In genomic region chr5:107381189-107381856, GRCh38 we compare ENCODE assay signal across 10 cellular contexts.
DNase-seq lines count a peak whose midpoint lies in the region; ATAC-seq and TF ChIP-seq lines count a peak whose summit lies in the region.
"Had no signal": no experiment of that assay in that cellular context is flagged by ENCODE, and none has a peak within 500 bp of the region (broad histone marks: within the 10 kb centered on the region; RNA-seq: fewer than 3 reads in every experiment).

No MANE protein-coding gene starts in this region.

- H3K9ac ChIP-seq in IMR-90 (ENCODE audit: low read depth, low read length), result no peak overlapping the region
- H3K9ac ChIP-seq in adipocyte (ENCODE audit: low read length), result no peak overlapping the region

- no peak for TF ChIP-seq RAD21 in IMR-90 (IDR thresholded peaks at IDR 0.05; ENCODE audit: low read length)

- no peak overlapping the region for H3K27ac ChIP-seq in IMR-90 (ENCODE audit: insufficient read depth, low read length)

- no peak for TF ChIP-seq POLR2A in IMR-90 (IDR thresholded peaks at IDR 0.05; ENCODE audit: low read depth, low read length)

- in situ Hi-C loops in IMR-90 (cut with MboI; ENCODE audit: low sequenced_read_pairs), result no loop called here

- H3K9me3 ChIP-seq in IMR-90 (ENCODE audit: control insufficient read depth, insufficient read depth, low read length), result no peaks in the 10 kb centered on the region
- no peaks in the 10 kb centered on the region for H3K9me3 ChIP-seq in adipocyte (ENCODE audit: control insufficient read depth, low read length)

- peak overlapping the region in 1 of 2 experiments; percentile 49; a peak in 2 of 4 replicates for H4K8ac ChIP-seq in IMR-90 (ENCODE audit: low read depth in 2 of 2, low read length in 2 of 2)

- POLR2A ChIA-PET in IMR-90 (lab: Charles Lee; ENCODE audit: unreplicated experiment), result no interaction called here

- no peak overlapping the region for H2BK5ac ChIP-seq in IMR-90 (ENCODE audit: low read depth, low read length, poor library complexity, severe bottlenecking)

- H3K27me3 ChIP-seq in IMR-90 (ENCODE audit: control insufficient read depth, insufficient read depth, low read length) (no peaks in the 10 kb centered on the region), adipocyte (replicated peaks; ENCODE audit: control insufficient read depth, insufficient read depth, low read length) (no peaks in the 10 kb centered on the region)

- H2AK5ac ChIP-seq in IMR-90 (ENCODE audit: low read depth, low read length), result peak overlapping the region; percentile 79; the same call in 1 of the 2 replicates

- peak overlapping the region; percentile 20; the same call in 1 of the 2 replicates for H3K4me2 ChIP-seq in IMR-90 (ENCODE audit: low read depth, low read length)

- H3K4me3 ChIP-seq in IMR-90 (ENCODE audit: insufficient read depth, low read depth, low read length) (no peak overlapping the region), adipocyte (ENCODE audit: low read length) (no peak overlapping the region)

- peak overlapping the region; percentile 63 for H2AFZ ChIP-seq in IMR-90 (replicated peaks; ENCODE audit: low read length, poor library complexity)

- ATAC-seq in IMR-90 (ENCODE audit: low read depth), result peak; percentile 68
- no peak for ATAC-seq in GM21423 (IDR thresholded peaks at IDR 0.05; ENCODE audit: unreplicated experiment)
- ATAC-seq in GM21360 (IDR thresholded peaks at IDR 0.05; ENCODE audit: unreplicated experiment), result no peak

- peak overlapping the region; percentile 56; the same call in 1 of the 2 replicates for H3K14ac ChIP-seq in IMR-90 (replicated peaks; ENCODE audit: low read depth, low read length)

- no peak overlapping the region for H4K5ac ChIP-seq in IMR-90 (ENCODE audit: low read depth, low read length)

- H3K79me1 ChIP-seq in IMR-90 (ENCODE audit: low read depth in 1 of 2, low read length in 2 of 2), result no peaks in the 10 kb centered on the region

- H3K36me3 ChIP-seq in IMR-90 (ENCODE audit: control insufficient read depth, insufficient read depth, low read length), result no peaks in the 10 kb centered on the region
- H3K36me3 ChIP-seq in adipocyte (ENCODE audit: control insufficient read depth, insufficient read depth, low read length, severe bottlenecking), result no peaks in the 10 kb centered on the region

- H2BK20ac ChIP-seq in IMR-90 (ENCODE audit: low read depth, low read length), result peak overlapping the region; percentile 57

- H4K20me1 ChIP-seq in IMR-90 (ENCODE audit: insufficient read depth, low read length), result no peaks in the 10 kb centered on the region

- no peak for TF ChIP-seq CTCF in IMR-90 (conservative IDR thresholded peaks at IDR 0.05; ENCODE audit: low read depth, low read length)

- H2BK15ac ChIP-seq in IMR-90 (ENCODE audit: low read depth, low read length), result no peak overlapping the region; the same call in 1 of the 3 replicates

- H3K9me1 ChIP-seq in IMR-90 (ENCODE audit: insufficient read depth, low read length), result peaks cover 7% of the 10 kb centered on the region

- dilution Hi-C loops in IMR-90 (cut with HindIII; ENCODE audit: low sequenced_read_pairs, unreplicated experiment), result no loop called here

- H3K4ac ChIP-seq in IMR-90 (ENCODE audit: low read depth, low read length), result peak overlapping the region; percentile 69

- 0 out of 2 replicates have a peak overlapping the region, but pooled peaks have one; percentile 21 for H3K18ac ChIP-seq in IMR-90 (ENCODE audit: low read depth, low read length)

- peak; percentile 67 for DNase-seq in COLO668 (lab: John Stamatoyannopoulos, UW; ENCODE audit: unreplicated experiment)
- peak; percentile 75 for DNase-seq in IMR-90
- peak; percentile 77 for DNase-seq in adipocyte (ENCODE audit: low read depth)
- DNase-seq in islet precursor cell, result peak; percentile 82
- no peak for DNase-seq in activated naive CD4-positive, alpha-beta T cell treated with anti-CD3 and anti-CD28 coated beads, Interleukin-2, amount 50 U/mL, for 16 hours
- DNase-seq in cortex of kidney (lab: John Stamatoyannopoulos, UW), result no peak
- DNase-seq: activated T-cell treated with anti-CD3 and anti-CD28 coated beads for 4 hours, NCI-H1436 had no signal

- no TSS peak for BruUV-seq in IMR-90 (replicated peaks; lab: Mats Ljungman, UMichigan)

- CTCF ChIA-PET in IMR-90 (lab: Yijun Ruan, JAX), result interaction anchor here (1.4 kb wide), 1 partner anchor 191 kb away, joined by 4 read pairs; no protein-coding TSS in a partner anchor

- peak overlapping the region; percentile 23; the same call in 1 of the 2 replicates for H3K23ac ChIP-seq in IMR-90 (ENCODE audit: low read depth, low read length)

- no peak overlapping the region for H3K56ac ChIP-seq in IMR-90 (ENCODE audit: extremely low read depth, insufficient read depth, low read length)

- H2AK9ac ChIP-seq in IMR-90 (replicated peaks; ENCODE audit: low read depth, low read length, poor library complexity), result no peak overlapping the region

- peaks cover 5% of the 10 kb centered on the region for H3K4me1 ChIP-seq in IMR-90 (ENCODE audit: control insufficient read depth, insufficient read depth, low read length)
- H3K4me1 ChIP-seq in adipocyte (ENCODE audit: control insufficient read depth, insufficient read depth, low read length), result peaks cover 4% of the 10 kb centered on the region

- WGBS in IMR-90 (ENCODE audit: extremely low coverage in 2 of 2, insufficient read length in 1 of 2), 2 experiments, result 100% methylated on average over 1 of the region's 13 CpGs; no CpG with 5 or more reads in 1 of the 2 experiments

- intact Hi-C loops in IMR-90 (cut with micrococcal nuclease), result no loop called here

- peak overlapping the region; percentile 78 for H2BK120ac ChIP-seq in IMR-90 (ENCODE audit: low read depth, low read length)

- peak overlapping the region; percentile 75 for H4K91ac ChIP-seq in IMR-90 (ENCODE audit: insufficient read depth, low read depth, low read length)

TF ChIP-seq in IMR-90, 13 proteins besides CTCF, POLR2A, EP300 and RAD21:
- TF ChIP-seq BHLHE40 (IDR thresholded peaks at IDR 0.05; ENCODE audit: low read depth, low read length) (0 out of 2 replicates have a peak, but pooled peaks have one; percentile 14), MXI1 (IDR thresholded peaks at IDR 0.05; ENCODE audit: borderline replicate concordance, low read depth, low read length) (no peak), SMC3 (IDR thresholded peaks at IDR 0.05; ENCODE audit: low read depth, low read length) (no peak), NFE2L2 (IDR thresholded peaks at IDR 0.05; ENCODE audit: low read depth, low read length) (no peak), MAFK (IDR thresholded peaks at IDR 0.05; ENCODE audit: low read depth, low read length) (no peak), RCOR1 (IDR thresholded peaks at IDR 0.05; ENCODE audit: insufficient replicate concordance, low read length) (no peak), CHD1 (IDR thresholded peaks at IDR 0.05; ENCODE audit: low read depth, low read length) (no peak), FOS (IDR thresholded peaks at IDR 0.05; ENCODE audit: low read depth, low read length) (peak; percentile 41; the same call in 1 of the 2 replicates), CEBPB (IDR thresholded peaks at IDR 0.05; ENCODE audit: low read depth, low read length) (no peak), RFX5 (IDR thresholded peaks at IDR 0.05; ENCODE audit: low read depth, low read length) (no peak)
- TF ChIP-seq, protein P1, sequence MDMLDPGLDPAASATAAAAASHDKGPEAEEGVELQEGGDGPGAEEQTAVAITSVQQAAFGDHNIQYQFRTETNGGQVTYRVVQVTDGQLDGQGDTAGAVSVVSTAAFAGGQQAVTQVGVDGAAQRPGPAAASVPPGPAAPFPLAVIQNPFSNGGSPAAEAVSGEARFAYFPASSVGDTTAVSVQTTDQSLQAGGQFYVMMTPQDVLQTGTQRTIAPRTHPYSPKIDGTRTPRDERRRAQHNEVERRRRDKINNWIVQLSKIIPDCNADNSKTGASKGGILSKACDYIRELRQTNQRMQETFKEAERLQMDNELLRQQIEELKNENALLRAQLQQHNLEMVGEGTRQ (IDR thresholded peaks at IDR 0.05; ENCODE audit: low read depth, low read length), result no peak

Comparison
In these comparisons a context has a peak if more than half of its experiments do, and no peak if none do; other contexts are left out.
1. DNase-seq: peak in COLO668 (single experiment), IMR-90 (single experiment), adipocyte (single experiment) and islet precursor cell (single experiment); none in activated naive CD4-positive, alpha-beta T cell treated with anti-CD3 and anti-CD28 coated beads, Interleukin-2, amount 50 U/mL, for 16 hours (single experiment) and cortex of kidney (single experiment).